In the genomic region with DNA sequence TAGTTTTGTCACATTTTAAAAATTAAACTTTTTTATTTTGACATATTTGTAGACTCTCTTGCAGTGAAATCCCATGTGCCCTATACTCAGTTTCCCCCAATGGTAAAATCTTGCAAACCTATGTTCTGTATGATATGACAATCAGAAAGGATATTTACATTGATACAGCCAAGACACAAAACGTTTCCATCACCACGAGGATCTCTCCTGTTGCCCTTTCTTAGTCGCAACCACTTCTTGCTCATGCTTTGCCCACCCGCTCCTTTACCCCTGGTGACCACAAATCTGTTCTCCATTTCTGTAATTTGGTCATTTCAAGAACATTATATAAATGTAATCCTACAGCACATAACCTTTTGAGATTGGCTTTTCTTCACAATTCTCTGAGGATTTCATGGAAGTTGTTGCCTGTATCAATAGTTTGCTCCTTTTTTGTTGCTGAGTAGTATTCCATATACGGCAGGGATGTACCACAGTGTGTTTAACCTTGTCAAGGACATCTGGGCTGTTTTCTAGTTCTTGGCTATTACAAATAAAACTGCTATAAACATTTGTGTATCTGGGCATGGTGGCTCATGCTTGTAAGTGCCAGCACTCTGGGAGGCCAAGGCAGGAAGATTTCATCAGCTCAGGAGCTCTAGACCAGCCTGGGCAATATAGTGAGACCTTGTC, we compare ENCODE assay signal across 21 cellular contexts.
"Had no signal": no experiment of that assay in that cellular context is flagged by ENCODE, and none has a peak within 500 bp of the region (broad histone marks: within the 10 kb centered on the region; RNA-seq: fewer than 3 reads in every experiment).

No MANE protein-coding gene starts in this region.

- H3K9me3 ChIP-seq: gastroesophageal sphincter, heart left ventricle, left lung, spleen, thoracic aorta, upper lobe of left lung had no signal

- H3K27ac ChIP-seq: cardiac muscle cell, esophagus muscularis mucosa, gastroesophageal sphincter, heart left ventricle, left lung, spleen, thoracic aorta, upper lobe of left lung, VCaP had no signal

- H3K27ac Mint-ChIP-seq: activated naive CD4-positive, alpha-beta T cell treated with anti-CD3 and anti-CD28 coated beads, Interleukin-2, amount 50 U/mL, for 24 hours; mesothelial cell of epicardium; nephron progenitor cell had no signal

- H3K4me3 ChIP-seq: cardiac muscle cell, esophagus muscularis mucosa, gastroesophageal sphincter, heart left ventricle, left lung, spleen, thoracic aorta, upper lobe of left lung had no signal

- H3K9me3 Mint-ChIP-seq: activated naive CD4-positive, alpha-beta T cell treated with anti-CD3 and anti-CD28 coated beads, Interleukin-2, amount 50 U/mL, for 24 hours had no signal

- H3K27me3 ChIP-seq: cardiac muscle cell, esophagus muscularis mucosa, gastroesophageal sphincter, heart left ventricle, spleen, upper lobe of left lung had no signal

- H3K36me3 ChIP-seq: cardiac muscle cell, esophagus muscularis mucosa, gastroesophageal sphincter, heart left ventricle, left lung, spleen, thoracic aorta, upper lobe of left lung had no signal

- H3K4me3 Mint-ChIP-seq: activated naive CD4-positive, alpha-beta T cell treated with anti-CD3 and anti-CD28 coated beads, Interleukin-2, amount 50 U/mL, for 24 hours; mesothelial cell of epicardium; nephron progenitor cell had no signal

- H3K36me3 Mint-ChIP-seq: activated naive CD4-positive, alpha-beta T cell treated with anti-CD3 and anti-CD28 coated beads, Interleukin-2, amount 50 U/mL, for 24 hours; mesothelial cell of epicardium had no signal

- FAIRE-seq: endothelial cell of umbilical vein, kidney had no signal

- ATAC-seq: gastroesophageal sphincter, heart left ventricle, left lung had no signal

- H3K4me1 Mint-ChIP-seq: activated naive CD4-positive, alpha-beta T cell treated with anti-CD3 and anti-CD28 coated beads, Interleukin-2, amount 50 U/mL, for 24 hours; mesothelial cell of epicardium; nephron progenitor cell had no signal

- H3K4me1 ChIP-seq: esophagus muscularis mucosa, gastroesophageal sphincter, heart left ventricle, left lung, spleen, upper lobe of left lung had no signal

- DNase-seq: activated CD4-positive, CD25-positive, alpha-beta regulatory T cell treated with anti-CD3 and anti-CD28 coated beads, Interleukin-2, amount 50 U/mL, for 72 hours; activated gamma-delta T cell; activated T-cell treated with anti-CD3 and anti-CD28 coated beads for 4 hours; dermis blood vessel endothelial cell; effector memory CD4-positive, alpha-beta T cell; heart left ventricle; kidney; left lung; nephron progenitor cell; nucleus accumbens; retina; spleen; upper lobe of left lung had no signal
